Comparison of ENCODE assay signal across 9 cellular contexts in the genomic region with DNA sequence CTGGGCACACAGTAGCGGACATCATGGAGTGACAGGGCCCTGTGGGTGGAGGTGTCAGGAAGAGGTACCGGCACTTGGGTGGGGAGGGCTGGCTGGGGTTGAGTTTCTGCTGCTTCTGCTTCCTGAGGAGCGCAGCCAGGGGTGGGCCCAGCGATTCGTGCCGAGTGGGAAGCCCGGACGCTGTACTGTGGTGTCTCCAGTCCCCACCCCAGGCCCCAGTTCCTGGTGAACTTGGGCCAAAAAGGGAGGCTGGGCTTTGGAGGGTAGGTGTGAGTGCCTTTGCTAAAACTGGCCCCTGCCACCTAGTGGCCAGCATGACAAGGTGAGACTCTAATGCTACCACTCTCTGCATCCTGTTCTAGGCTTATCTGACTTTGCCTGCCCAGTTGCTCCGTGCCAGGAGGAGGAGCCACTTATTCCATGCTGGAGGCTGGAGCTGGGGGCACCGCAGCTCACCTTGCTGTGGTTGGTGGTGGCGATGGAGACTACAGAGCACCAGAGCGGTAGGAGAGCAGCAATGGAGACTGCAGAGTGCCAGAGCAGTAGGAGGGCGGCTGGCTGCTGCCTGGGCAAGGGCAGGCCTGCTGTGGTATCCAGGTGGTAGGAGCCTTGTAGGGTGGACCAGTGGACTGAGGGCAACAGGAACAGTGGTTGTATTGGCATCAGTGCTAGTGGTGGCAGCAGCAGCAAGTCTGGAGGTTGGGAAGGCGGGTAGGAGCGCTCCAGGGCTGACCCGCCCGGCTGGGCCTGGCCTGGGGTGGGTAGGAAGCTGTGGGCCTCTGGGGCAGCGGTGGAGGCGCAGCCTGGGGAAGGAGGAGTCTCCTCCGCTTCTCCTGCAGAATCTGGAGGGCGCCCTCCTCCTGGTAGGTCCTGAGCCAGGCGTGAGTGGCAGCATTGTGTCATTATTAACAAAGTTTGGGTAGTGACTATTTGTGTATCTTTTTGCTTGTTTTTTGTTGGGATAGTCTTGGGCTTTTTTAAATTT. TPM values are rescaled to one million over a fixed set of nuclear protein-coding genes. Genes with fewer than 3 reads are reported as not detected.
DNase-seq lines count a peak whose midpoint lies in the region; ATAC-seq and TF ChIP-seq lines count a peak whose summit lies in the region.
"Had no signal": no experiment of that assay in that cellular context is flagged by ENCODE, and none has a peak within 500 bp of the region (broad histone marks: within the 10 kb centered on the region; RNA-seq: fewer than 3 reads in every experiment).

No MANE protein-coding gene starts in this region.

- no peak overlapping the region for H2AFZ ChIP-seq in smooth muscle cell (ENCODE audit: low read depth)

- no peak overlapping the region for H3K9ac ChIP-seq in smooth muscle cell (ENCODE audit: low read depth)

- 67% methylated on average over 22 of the region's 22 CpGs for WGBS in smooth muscle cell (ENCODE audit: low lambda C conversion rate)

- peaks cover 47% of the 10 kb centered on the region for H3K4me1 Mint-ChIP-seq in WTC11

- CTCF ChIA-PET in WTC11 (lab: Charles Lee) = interaction anchor here (0.6 to 2.3 kb wide), 28 partner anchors 9 to 247 kb away, joined by 3 to 23 read pairs (median 4); a partner anchor contains a TSS

- H3K27me3 ChIP-seq in MG63 = peaks cover 24% of the 10 kb centered on the region
- H3K27me3 ChIP-seq in smooth muscle cell (ENCODE audit: low read depth) = peaks cover 26% of the 10 kb centered on the region

- H3K9me3 Mint-ChIP-seq in WTC11 = no peaks in the 10 kb centered on the region

- H3K36me3 Mint-ChIP-seq in WTC11 = no peaks in the 10 kb centered on the region; the same call in 1 of the 2 replicates

- H3K9me3 ChIP-seq in MG63 (no peaks in the 10 kb centered on the region), smooth muscle cell (replicated peaks; ENCODE audit: low read depth) (no peaks in the 10 kb centered on the region)

- no peak overlapping the region for H3K27ac Mint-ChIP-seq in WTC11

- H3K27me3 Mint-ChIP-seq in WTC11 (ENCODE audit: low read depth) = peaks cover 47% of the 10 kb centered on the region

- H3K4me3 Mint-ChIP-seq in WTC11 = peak overlapping the region; percentile 18; the same call in 1 of the 2 replicates

- POLR2A ChIA-PET in WTC11 (lab: Charles Lee) = no interaction called here

- H3K4me3 ChIP-seq in MG63 (no peak overlapping the region), fibroblast of pulmonary artery (replicated peaks; ENCODE audit: low read depth, low read length) (no peak overlapping the region), smooth muscle cell (no peak overlapping the region)

- no peaks in the 10 kb centered on the region for H3F3A ChIP-seq in smooth muscle cell (ENCODE audit: low read depth)

- ATAC-seq in WTC11 (peak; percentile 56), GM18873 (IDR thresholded peaks at IDR 0.05; ENCODE audit: low FRiP score, unreplicated experiment) (no peak), GM21447 (IDR thresholded peaks at IDR 0.05; ENCODE audit: unreplicated experiment) (no peak)

- H3K4me1 ChIP-seq in smooth muscle cell (ENCODE audit: low read depth) = peaks cover 7% of the 10 kb centered on the region

- TF ChIP-seq CTCF in WTC11 (IDR thresholded peaks at IDR 0.05) (no peak; the same call in none of the 2 replicates), fibroblast of pulmonary artery (IDR thresholded peaks at IDR 0.05; ENCODE audit: low read length, missing control alignments) (peak; percentile 53), smooth muscle cell (IDR thresholded peaks at IDR 0.05; ENCODE audit: borderline replicate concordance, insufficient read depth, poor library complexity, severe bottlenecking) (peak; percentile 39)

- DNase-seq in NCI-H2171 treated with DMSO at 0.1 percent for 48 hours (lab: John Stamatoyannopoulos, UW) (peak; percentile 4), NCI-H2171 (lab: John Stamatoyannopoulos, UW) (no peak), MG63 (peak; percentile 17), WTC11 (ENCODE audit: low spot score) (peak; percentile 61), fibroblast of pulmonary artery (ENCODE audit: low read depth) (peak; percentile 13), smooth muscle cell (lab: John Stamatoyannopoulos, UW; ENCODE audit: unreplicated experiment) (no peak)

- H3K36me3 ChIP-seq in MG63 = no peaks in the 10 kb centered on the region
- H3K36me3 ChIP-seq in smooth muscle cell (ENCODE audit: low read depth) = no peaks in the 10 kb centered on the region

- no peaks in the 10 kb centered on the region for H4K20me1 ChIP-seq in smooth muscle cell (ENCODE audit: low read depth)

- no peak overlapping the region for H3K4me2 ChIP-seq in smooth muscle cell

- H3K27ac ChIP-seq in smooth muscle cell (ENCODE audit: low read depth) = no peak overlapping the region

- no peaks in the 10 kb centered on the region for H3K79me2 ChIP-seq in smooth muscle cell (ENCODE audit: low read depth)

TF ChIP-seq in WTC11, 78 proteins besides CTCF, POLR2A, EP300 and RAD21:
- TF ChIP-seq MYBL2 (CRISPR knock-in tag; IDR thresholded peaks at IDR 0.05) (no peak), ATF1 (CRISPR knock-in tag; IDR thresholded peaks at IDR 0.05) (no peak), ZNF671 (CRISPR knock-in tag; IDR thresholded peaks at IDR 0.05) (0 out of 2 replicates have a peak, but pooled peaks have one; percentile 48), SOX15 (CRISPR knock-in tag; IDR thresholded peaks at IDR 0.05) (no peak), ETV6 (CRISPR knock-in tag; IDR thresholded peaks at IDR 0.05) (0 out of 2 replicates have a peak, but pooled peaks have one; percentile 30), SMAD3 (CRISPR knock-in tag; IDR thresholded peaks at IDR 0.05; ENCODE audit: borderline replicate concordance) (0 out of 2 replicates have a peak, but pooled peaks have one; percentile 54), ELF4 (CRISPR knock-in tag; IDR thresholded peaks at IDR 0.05; ENCODE audit: low read depth) (no peak), TEAD1 (CRISPR knock-in tag; IDR thresholded peaks at IDR 0.05) (0 out of 2 replicates have a peak, but pooled peaks have one; percentile 18)
- TF ChIP-seq, protein P1, sequence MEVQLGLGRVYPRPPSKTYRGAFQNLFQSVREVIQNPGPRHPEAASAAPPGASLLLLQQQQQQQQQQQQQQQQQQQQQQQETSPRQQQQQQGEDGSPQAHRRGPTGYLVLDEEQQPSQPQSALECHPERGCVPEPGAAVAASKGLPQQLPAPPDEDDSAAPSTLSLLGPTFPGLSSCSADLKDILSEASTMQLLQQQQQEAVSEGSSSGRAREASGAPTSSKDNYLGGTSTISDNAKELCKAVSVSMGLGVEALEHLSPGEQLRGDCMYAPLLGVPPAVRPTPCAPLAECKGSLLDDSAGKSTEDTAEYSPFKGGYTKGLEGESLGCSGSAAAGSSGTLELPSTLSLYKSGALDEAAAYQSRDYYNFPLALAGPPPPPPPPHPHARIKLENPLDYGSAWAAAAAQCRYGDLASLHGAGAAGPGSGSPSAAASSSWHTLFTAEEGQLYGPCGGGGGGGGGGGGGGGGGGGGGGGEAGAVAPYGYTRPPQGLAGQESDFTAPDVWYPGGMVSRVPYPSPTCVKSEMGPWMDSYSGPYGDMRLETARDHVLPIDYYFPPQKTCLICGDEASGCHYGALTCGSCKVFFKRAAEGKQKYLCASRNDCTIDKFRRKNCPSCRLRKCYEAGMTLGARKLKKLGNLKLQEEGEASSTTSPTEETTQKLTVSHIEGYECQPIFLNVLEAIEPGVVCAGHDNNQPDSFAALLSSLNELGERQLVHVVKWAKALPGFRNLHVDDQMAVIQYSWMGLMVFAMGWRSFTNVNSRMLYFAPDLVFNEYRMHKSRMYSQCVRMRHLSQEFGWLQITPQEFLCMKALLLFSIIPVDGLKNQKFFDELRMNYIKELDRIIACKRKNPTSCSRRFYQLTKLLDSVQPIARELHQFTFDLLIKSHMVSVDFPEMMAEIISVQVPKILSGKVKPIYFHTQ (CRISPR knock-in tag; IDR thresholded peaks at IDR 0.05) = no peak

RNA-seq across cellular contexts. Expression of a gene that starts 2.2 kb away (rescaled TPM):
- total RNA-seq in MG63 (2014; rRNA removed; shearing (Covaris generic); ENCODE audit: low replicate concordance) = not detected in 2 replicates
- 0.39 to 0.48 TPM (median 0.41 TPM) in 3 replicates for total RNA-seq in WTC11 (2021)
- not detected in 2 replicates for total RNA-seq in smooth muscle cell
- not detected in 2 replicates for polyA plus RNA-seq in smooth muscle cell

RNA-seq across cellular contexts. Expression of a gene that starts 48.0 kb away (rescaled TPM):
- not detected in 2 replicates for total RNA-seq in MG63 (2014; rRNA removed; shearing (Covaris generic); ENCODE audit: low replicate concordance)
- total RNA-seq in WTC11 (2021) (0.61 to 0.78 TPM (median 0.69 TPM) in 3 replicates), smooth muscle cell (not detected in 2 replicates)
- not detected in 2 replicates for polyA plus RNA-seq in smooth muscle cell
- total RNA-seq: CD4-positive, CD25-positive, alpha-beta regulatory T cell had no signal
- polyA plus RNA-seq: CD4-positive, CD25-positive, alpha-beta regulatory T cell had no signal

RNA-seq across cellular contexts. Expression of a gene that starts 48.1 kb away (rescaled TPM):
- not detected in 2 replicates for total RNA-seq in MG63 (2014; rRNA removed; shearing (Covaris generic); ENCODE audit: low replicate concordance)
- total RNA-seq in WTC11 (2021) (0.09 to 0.37 TPM (median 0.22 TPM) in 3 replicates), smooth muscle cell (not detected in 2 replicates)
- not detected in 2 replicates for polyA plus RNA-seq in smooth muscle cell
- total RNA-seq: CD4-positive, CD25-positive, alpha-beta regulatory T cell had no signal
- polyA plus RNA-seq: CD4-positive, CD25-positive, alpha-beta regulatory T cell had no signal

Comparison
In these comparisons a context has a peak if more than half of its experiments do, and no peak if none do; other contexts are left out.
1. DNase-seq: peak in NCI-H2171 treated with DMSO at 0.1 percent for 48 hours (single experiment), MG63 (single experiment), WTC11 (single experiment) and fibroblast of pulmonary artery (single experiment); none in NCI-H2171 (single experiment) and smooth muscle cell (single experiment).